27 cellular contexts compared by ENCODE assay signal in the genomic region with DNA sequence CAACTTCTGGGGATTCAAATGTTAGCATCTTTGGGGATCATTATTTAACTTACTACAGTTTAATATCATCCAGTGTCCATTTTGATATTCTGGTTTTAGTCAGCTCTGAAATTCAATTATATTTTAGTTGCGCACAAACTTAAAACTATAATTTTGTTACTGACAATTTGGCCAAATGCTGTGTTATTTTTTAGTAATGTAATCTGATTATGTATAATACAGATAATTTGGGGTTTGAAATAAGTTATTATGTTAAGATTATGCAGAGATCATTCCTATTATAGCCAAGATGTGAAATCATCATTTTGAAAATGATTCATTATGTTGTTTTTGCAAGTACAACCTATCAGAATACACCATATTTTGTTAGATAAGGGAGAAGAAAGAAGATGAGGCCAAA.
"Had no signal": no experiment of that assay in that cellular context is flagged by ENCODE, and none has a peak within 500 bp of the region (broad histone marks: within the 10 kb centered on the region; RNA-seq: fewer than 3 reads in every experiment).

No MANE protein-coding gene starts in this region.

- H3K27me3 ChIP-seq: stomach, suprapubic skin, testis, thyroid gland, tibial artery, tibial nerve, transverse colon, upper lobe of left lung, upper lobe of right lung, uterus, vagina had no signal

- H3K36me3 ChIP-seq: stomach, suprapubic skin, thoracic aorta, thyroid gland, tibial artery, tibial nerve, transverse colon, upper lobe of left lung, upper lobe of right lung, uterus, vagina had no signal

- ATAC-seq: stimulated activated effector memory CD8-positive, alpha-beta T cell treated with anti-CD3 and anti-CD28 coated beads, Interleukin-12 subunit alpha, Interleukin-12 subunit beta, amount 100 ng/mL, for 72 hours; stimulated activated memory B cell treated with anti-CD40 and anti-IgM and Interleukin-4, amounts not matched to agents 10 μg/mL and 1 μg/mL and 100 μg/mL, for 72 hours; stimulated activated naive CD8-positive, alpha-beta T cell treated with anti-CD3 and anti-CD28 coated beads, Interleukin-15, amount 100 ng/mL, for 72 hours; stimulated activated naive CD8-positive, alpha-beta T cell treated with anti-CD3 and anti-CD28 coated beads, Interleukin-15, Interleukin-2, amounts not matched to agents 100 U/mL and 50 U/mL, for 24 hours; upper lobe of right lung had no signal

- DNase-seq: stimulated activated CD4-positive, alpha-beta T cell treated with anti-CD3 and anti-CD28 coated beads, Interleukin-2, amount 100 ng/mL, for 48 hours; stimulated activated CD4-positive, alpha-beta T cell treated with anti-CD3 and anti-CD28 coated beads, Interleukin-4, amount 100 ng/mL, for 1 hour; stimulated activated CD4-positive, alpha-beta T cell treated with anti-CD3 and anti-CD28 coated beads, Interleukin-4, amount 100 ng/mL, for 24 hours; stimulated activated CD4-positive, alpha-beta T cell treated with anti-CD3 and anti-CD28 coated beads, Interleukin-4, amount 100 ng/mL, for 4 hours; stimulated activated CD8-positive, alpha-beta memory T cell treated with anti-CD3 and anti-CD28 coated beads, Interleukin-4, amount 100 ng/mL, for 48 hours; stimulated activated naive B cell treated with anti-CD40 and anti-IgM and Interleukin-4, amounts not matched to agents 10 μg/mL and 1 μg/mL and 100 μg/mL, for 72 hours; stimulated activated naive CD4-positive, alpha-beta T cell; stimulated activated naive CD4-positive, alpha-beta T cell treated with Interleukin-2 at 50 U/mL for 16 hours; stimulated activated naive CD8-positive, alpha-beta T cell treated with anti-CD3 and anti-CD28 coated beads, Interleukin-15, amount 100 ng/mL, for 72 hours; stimulated activated naive CD8-positive, alpha-beta T cell treated with anti-CD3 and anti-CD28 coated beads, Interleukin-15, Interleukin-2, amounts not matched to agents 100 U/mL and 50 U/mL, for 24 hours; stomach; substantia nigra; testis; thyroid gland; tibial artery; transverse colon; trophoblast cell; upper lobe of left lung; upper lobe of right lung; uterus had no signal

- H3K4me3 ChIP-seq: stomach, suprapubic skin, testis, thoracic aorta, thyroid gland, tibial artery, tibial nerve, transverse colon, upper lobe of left lung, upper lobe of right lung, uterus, vagina had no signal

- H3K27ac ChIP-seq: stomach, suprapubic skin, testis, thoracic aorta, thyroid gland, tibial artery, tibial nerve, transverse colon, upper lobe of left lung, upper lobe of right lung, uterus, vagina had no signal

- H3K9me3 ChIP-seq: stomach, suprapubic skin, testis, thoracic aorta, thyroid gland, tibial artery, tibial nerve, transverse colon, upper lobe of left lung, upper lobe of right lung, uterus, vagina had no signal

- FAIRE-seq: urothelium cell line had no signal

- H3K4me1 ChIP-seq: stomach, suprapubic skin, testis, thyroid gland, tibial artery, tibial nerve, transverse colon, upper lobe of left lung, upper lobe of right lung, uterus, vagina had no signal
